Comparison of ENCODE assay signal across 14 cellular contexts in the genomic region with DNA sequence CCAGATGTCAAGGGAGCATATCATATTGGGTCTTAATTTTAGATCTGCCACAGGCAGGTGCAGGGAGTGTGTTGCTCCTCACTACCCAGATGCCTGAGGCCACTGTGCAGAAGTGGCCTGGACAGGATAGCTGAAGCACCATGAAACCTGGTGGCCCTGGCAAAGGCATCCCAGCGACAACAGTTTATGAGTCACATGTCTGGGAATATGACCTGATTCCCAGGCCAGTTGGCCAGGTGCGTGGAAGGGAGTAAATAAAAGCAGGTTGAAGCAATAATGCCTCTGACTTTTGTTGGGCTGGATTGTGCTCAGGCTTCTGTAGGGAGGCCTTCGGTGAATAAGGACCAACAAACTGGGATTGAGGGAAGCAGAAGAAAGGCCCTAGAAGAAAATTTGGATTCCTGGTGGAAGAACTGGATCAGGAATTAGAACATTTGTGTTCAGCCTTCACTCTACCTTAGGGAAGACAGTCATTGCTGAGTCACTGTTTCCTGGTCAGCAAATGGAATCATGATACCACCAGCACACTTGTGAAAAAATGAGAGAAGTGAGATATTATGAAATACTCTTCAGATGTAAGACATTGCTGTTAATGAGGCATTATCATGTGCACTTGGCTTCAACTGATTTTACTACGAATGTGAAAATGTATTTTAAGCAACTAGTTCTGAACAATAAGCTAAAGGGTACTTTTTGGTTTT.
DNase-seq lines count a peak whose midpoint lies in the region; ATAC-seq and TF ChIP-seq lines count a peak whose summit lies in the region.
"Had no signal": no experiment of that assay in that cellular context is flagged by ENCODE, and none has a peak within 500 bp of the region (broad histone marks: within the 10 kb centered on the region; RNA-seq: fewer than 3 reads in every experiment).

No MANE protein-coding gene starts in this region.

- H3K27ac Mint-ChIP-seq in MCF 10A (ENCODE audit: low read depth, unreplicated experiment) (peak overlapping the region; percentile 86), osteocyte (ENCODE audit: unreplicated experiment) (no peak overlapping the region)

- H3K36me3 Mint-ChIP-seq in MCF 10A (ENCODE audit: insufficient read depth, unreplicated experiment) = no peaks in the 10 kb centered on the region
- no peaks in the 10 kb centered on the region for H3K36me3 Mint-ChIP-seq in osteocyte (ENCODE audit: unreplicated experiment)

- POLR2A ChIA-PET in MCF 10A (lab: Yijun Ruan, JAX) = interaction anchor here (0.5 to 4.3 kb wide), 9 partner anchors 8 to 709 kb away, joined by 3 to 17 read pairs (median 3); partner anchors contain the start of gene ZNF516

- no peaks in the 10 kb centered on the region for H3K27me3 ChIP-seq in breast epithelium
- H3K27me3 ChIP-seq in upper lobe of right lung = no peaks in the 10 kb centered on the region
- H3K27me3 ChIP-seq in uterus = no peaks in the 10 kb centered on the region
- H3K27me3 ChIP-seq: gastrocnemius medialis, SJCRH30 had no signal

- DNase-seq in MCF 10A (ENCODE audit: unreplicated experiment) (peak; percentile 86), breast epithelium (ENCODE audit: low spot score in 2 of 2) (no peak), RPMI7951 (ENCODE audit: low read depth) (peak; percentile 60), foreskin fibroblast (peak; percentile 59 to 79), upper lobe of right lung (no peak), uterus (no peak), osteocyte (ENCODE audit: extremely low spot score, unreplicated experiment) (no peak), NCI-H1092 (lab: John Stamatoyannopoulos, UW) (no peak)
- DNase-seq: activated CD4-positive, alpha-beta T cell treated with anti-CD3 and anti-CD28 coated beads, Interleukin-2, amount 50 U/mL, for 48 hours; gastrocnemius medialis; Karpas-422; mesendoderm; SJCRH30; stimulated activated naive CD4-positive, alpha-beta T cell had no signal

- no peaks in the 10 kb centered on the region for H3K27me3 Mint-ChIP-seq in MCF 10A (ENCODE audit: insufficient read depth, unreplicated experiment)
- peaks cover 4% of the 10 kb centered on the region for H3K27me3 Mint-ChIP-seq in osteocyte (ENCODE audit: unreplicated experiment)

- no peak overlapping the region for H3K4me3 Mint-ChIP-seq in MCF 10A (ENCODE audit: unreplicated experiment)
- H3K4me3 Mint-ChIP-seq in osteocyte (ENCODE audit: unreplicated experiment) = no peak overlapping the region

- ATAC-seq in upper lobe of right lung = peak; percentile 75

- no peak for TF ChIP-seq CTCF in MCF 10A (IDR thresholded peaks at IDR 0.05; ENCODE audit: unreplicated experiment)
- no peak for TF ChIP-seq CTCF in breast epithelium (IDR thresholded peaks at IDR 0.05)
- TF ChIP-seq CTCF in foreskin fibroblast (IDR thresholded peaks at IDR 0.05; ENCODE audit: low read depth, low read length) = no peak
- no peak for TF ChIP-seq CTCF in upper lobe of right lung (IDR thresholded peaks at IDR 0.05)
- no peak for TF ChIP-seq CTCF in uterus (IDR thresholded peaks at IDR 0.05)
- no peak for TF ChIP-seq CTCF in osteocyte (IDR thresholded peaks at IDR 0.05)

- H3K9me3 Mint-ChIP-seq in MCF 10A (ENCODE audit: unreplicated experiment) (no peaks in the 10 kb centered on the region), osteocyte (ENCODE audit: unreplicated experiment) (no peaks in the 10 kb centered on the region)

- H3K4me1 Mint-ChIP-seq in MCF 10A (ENCODE audit: insufficient read depth, unreplicated experiment) (peaks cover 21% of the 10 kb centered on the region), osteocyte (ENCODE audit: unreplicated experiment) (peaks cover 2% of the 10 kb centered on the region)

- no peaks in the 10 kb centered on the region for H3K9me3 ChIP-seq in breast epithelium
- no peaks in the 10 kb centered on the region for H3K9me3 ChIP-seq in upper lobe of right lung
- no peaks in the 10 kb centered on the region for H3K9me3 ChIP-seq in uterus
- H3K9me3 ChIP-seq: gastrocnemius medialis, SJCRH30 had no signal

- H3K4me3 ChIP-seq in breast epithelium = no peak overlapping the region
- no peak overlapping the region for H3K4me3 ChIP-seq in foreskin fibroblast (ENCODE audit: low read depth in 1 of 2, low read length in 2 of 2)
- no peak overlapping the region for H3K4me3 ChIP-seq in upper lobe of right lung
- no peak overlapping the region for H3K4me3 ChIP-seq in uterus
- H3K4me3 ChIP-seq: gastrocnemius medialis, SJCRH30 had no signal

- BruUV-seq in MCF 10A (replicated peaks; lab: Mats Ljungman, UMichigan) = no TSS peak

- intact Hi-C loops in MCF 10A (cut with micrococcal nuclease) (no loop called here), breast epithelium (cut with DNase I; ENCODE audit: low total_unique reads) (no loop called here), upper lobe of right lung (cut with DNase I) (no loop called here), uterus (cut with DNase I; ENCODE audit: low total_unique reads) (no loop called here)

- H3K27ac ChIP-seq in breast epithelium (no peak overlapping the region), upper lobe of right lung (no peak overlapping the region), uterus (no peak overlapping the region)
- H3K27ac ChIP-seq: gastrocnemius medialis, SJCRH30 had no signal

- H3K4me1 ChIP-seq in breast epithelium (no peaks in the 10 kb centered on the region), upper lobe of right lung (no peaks in the 10 kb centered on the region), uterus (no peaks in the 10 kb centered on the region)
- H3K4me1 ChIP-seq: gastrocnemius medialis, SJCRH30 had no signal

- CTCF ChIA-PET in MCF 10A (lab: Yijun Ruan, JAX) = interaction anchor here (0.7 to 1.0 kb wide), 2 partner anchors 9 to 48 kb away, joined by 3 to 4 read pairs; no protein-coding TSS in a partner anchor

- TF ChIP-seq POLR2A in breast epithelium (IDR thresholded peaks at IDR 0.05) (no peak), uterus (IDR thresholded peaks at IDR 0.05) (no peak)

- no peaks in the 10 kb centered on the region for H3K36me3 ChIP-seq in breast epithelium
- no peaks in the 10 kb centered on the region for H3K36me3 ChIP-seq in upper lobe of right lung
- no peaks in the 10 kb centered on the region for H3K36me3 ChIP-seq in uterus
- H3K36me3 ChIP-seq: gastrocnemius medialis, SJCRH30 had no signal

Comparison
In these comparisons a context has a peak if more than half of its experiments do, and no peak if none do; other contexts are left out.
1. DNase-seq: peak in MCF 10A (single experiment), RPMI7951 (single experiment) and foreskin fibroblast (2 of 2); none in breast epithelium (0 of 2), upper lobe of right lung (single experiment), uterus (0 of 2), osteocyte (single experiment) and NCI-H1092 (single experiment).